18 cellular contexts compared by ENCODE assay signal in genomic region chr1:178565586-178565985, GRCh38. TPM values are rescaled to one million over a fixed set of nuclear protein-coding genes. Genes with fewer than 3 reads are reported as not detected.
DNase-seq lines count a peak whose midpoint lies in the region; ATAC-seq lines count a peak whose summit lies in the region.
"Had no signal": no experiment of that assay in that cellular context is flagged by ENCODE, and none has a peak within 500 bp of the region (broad histone marks: within the 10 kb centered on the region; RNA-seq: fewer than 3 reads in every experiment).

No MANE protein-coding gene starts in this region.

- intact Hi-C loops in Right ventricle myocardium superior (cut with DNase I) = no loop called here
- intact Hi-C loops in cardiac septum (cut with DNase I) = no loop called here

- ATAC-seq in Right ventricle myocardium superior (ENCODE audit: poor library complexity) (peak; percentile 46), HG02610 (IDR thresholded peaks at IDR 0.05; ENCODE audit: unreplicated experiment) (peak; percentile 1)
- ATAC-seq: GM23338 had no signal

- DNase-seq in Right ventricle myocardium superior = no peak
- no peak for DNase-seq in cardiac septum (ENCODE audit: low spot score)
- peak; percentile 9 for DNase-seq in fibroblast of gingiva (ENCODE audit: low read depth)
- no peak for DNase-seq in NCI-H446 treated with DMSO at 0.1 percent for 48 hours (lab: John Stamatoyannopoulos, UW)
- DNase-seq in mesenteric fat pad (ENCODE audit: low spot score) = no peak
- DNase-seq in T-helper 1 cell = no peak
- DNase-seq: CD4-positive, alpha-beta T cell; NCI-H1092 treated with DMSO at 0.1 percent for 48 hours; NCI-H1436; NCI-H1930; NCI-H2107; NCI-H524 treated with DMSO at 0.1 percent for 48 hours; NCI-H774 had no signal

RNA-seq across cellular contexts. Expression of gene TEX35, which starts 52.7 kb away (rescaled TPM):
- total RNA-seq in Right ventricle myocardium superior (0.40 TPM), cardiac septum (not detected), mesenteric fat pad (not detected)
- total RNA-seq: A172; CD4-positive, alpha-beta T cell; G401; GM23338; SJSA1 had no signal
